ENCODE assay signal across 21 cellular contexts in genomic region chr2:11121099-11121822, GRCh38. TPM values are rescaled to one million over a fixed set of nuclear protein-coding genes. Genes with fewer than 3 reads are reported as not detected.
DNase-seq lines count a peak whose midpoint lies in the region; ATAC-seq, FAIRE-seq and TF ChIP-seq lines count a peak whose summit lies in the region.
"Had no signal": no experiment of that assay in that cellular context is flagged by ENCODE, and none has a peak within 500 bp of the region (broad histone marks: within the 10 kb centered on the region; RNA-seq: fewer than 3 reads in every experiment).

No MANE protein-coding gene starts in this region.

- WGBS in K562 (ENCODE audit: insufficient coverage, low coverage, missing lambda C conversion rate) = 29% methylated on average over 8 of the region's 8 CpGs
- 34% methylated on average over 8 of the region's 8 CpGs for WGBS in HepG2 (ENCODE audit: low lambda C conversion rate)

- H3K9ac ChIP-seq in K562 (ENCODE audit: insufficient read depth in 1 of 2, low read depth in 2 of 2, low read length in 2 of 2) (peak overlapping the region in 1 of 2 experiments; percentile 1; a peak in 1 of 4 replicates), HepG2 (ENCODE audit: insufficient read depth, low read depth, low read length) (no peak overlapping the region)

- no peaks in the 10 kb centered on the region; the same call in 1 of the 2 replicates for H3K4me1 ChIP-seq in GM23338 (ENCODE audit: insufficient read depth)
- peaks cover 5 to 14% of the 10 kb centered on the region in 2 experiments; a peak in 3 of 5 replicates for H3K4me1 ChIP-seq in K562 (replicated peaks in 1 of 2; ENCODE audit: control insufficient read depth in 2 of 2, insufficient read depth in 2 of 2, low read length in 2 of 2)
- peaks cover 7% of the 10 kb centered on the region for H3K4me1 ChIP-seq in HepG2 (ENCODE audit: insufficient read depth, low read length)
- H3K4me1 ChIP-seq: heart left ventricle, prostate gland had no signal

- H3K9me3 ChIP-seq in K562 (replicated peaks; ENCODE audit: control insufficient read depth, insufficient read depth, low read depth, low read length) (no peaks in the 10 kb centered on the region), HepG2 (ENCODE audit: low read length) (no peaks in the 10 kb centered on the region)
- H3K9me3 ChIP-seq: heart left ventricle, prostate gland, stomach had no signal

- H3K27me3 Mint-ChIP-seq in GM23338 (ENCODE audit: insufficient read depth, low read depth, poor library complexity) = peaks cover 16% of the 10 kb centered on the region
- H3K27me3 Mint-ChIP-seq: CD4-positive, alpha-beta T cell had no signal

- no peak overlapping the region for H3K4me3 Mint-ChIP-seq in GM23338
- H3K4me3 Mint-ChIP-seq: CD4-positive, alpha-beta T cell had no signal

- H3K27ac Mint-ChIP-seq in GM23338 = no peak overlapping the region; the same call in none of the 2 replicates
- H3K27ac Mint-ChIP-seq: CD4-positive, alpha-beta T cell had no signal

- TF ChIP-seq RAD21 in K562 (CRISPR knock-in tag; conservative IDR thresholded peaks at IDR 0.05 in 1 of 2, IDR thresholded peaks at IDR 0.05 in 1 of 2) (no peak), HepG2 (CRISPR knock-in tag; IDR thresholded peaks at IDR 0.05) (no peak)

- BruUV-seq in K562 (replicated peaks; lab: Mats Ljungman, UMichigan) = no TSS peak
- no TSS peak for BruUV-seq in HepG2 (replicated peaks; lab: Mats Ljungman, UMichigan)

- H3K79me2 ChIP-seq in GM23338 (replicated peaks; ENCODE audit: insufficient read depth) (no peaks in the 10 kb centered on the region), K562 (ENCODE audit: control insufficient read depth, insufficient read depth, low read length) (no peaks in the 10 kb centered on the region), HepG2 (ENCODE audit: insufficient read depth, low read length) (no peaks in the 10 kb centered on the region)

- H3K9me2 ChIP-seq in GM23338 (ENCODE audit: insufficient read depth) = no peaks in the 10 kb centered on the region

- H3K9me1 ChIP-seq in K562 (ENCODE audit: control insufficient read depth, insufficient read depth, low read length) = no peaks in the 10 kb centered on the region

- CTCF ChIA-PET in K562 (lab: Yijun Ruan, JAX; ENCODE audit: low intra/inter-chr PET ratio) = no interaction called here
- CTCF ChIA-PET in HepG2 (lab: Yijun Ruan, JAX; ENCODE audit: low intra/inter-chr PET ratio, low total read pairs) = interaction anchor here (0.9 kb wide), 1 partner anchor 289 kb away, joined by 3 read pairs; no protein-coding TSS in a partner anchor

- H3K4me3 ChIP-seq in GM23338 (no peak overlapping the region), K562 (no peak overlapping the region), HepG2 (replicated peaks in 1 of 3; ENCODE audit: insufficient read depth in 1 of 3, low read depth in 2 of 3, low read length in 3 of 3) (no peak overlapping the region; a peak in 1 of 6 replicates)
- H3K4me3 ChIP-seq: coronary artery, heart left ventricle, prostate gland had no signal

- POLR2A ChIA-PET in K562 (lab: Yijun Ruan, JAX) (interaction anchor here (0.6 to 0.7 kb wide), 2 partner anchors 371 to 460 kb away, joined by 3 read pairs; no protein-coding TSS in a partner anchor), HepG2 (lab: Yijun Ruan, JAX) (interaction anchor here (0.8 kb wide), 1 partner anchor 12 kb away, joined by 3 read pairs; a partner anchor contains a TSS)

- H3K9me3 Mint-ChIP-seq in GM23338 = no peaks in the 10 kb centered on the region
- H3K9me3 Mint-ChIP-seq: CD4-positive, alpha-beta T cell had no signal

- ATAC-seq in GM23338 = peak; percentile 22
- ATAC-seq in K562 = peak; percentile 74
- no peak for ATAC-seq in HepG2
- no peak for ATAC-seq in GM18519 (IDR thresholded peaks at IDR 0.05; ENCODE audit: low FRiP score, unreplicated experiment)
- ATAC-seq in GM18498 (IDR thresholded peaks at IDR 0.05; ENCODE audit: unreplicated experiment) = no peak
- ATAC-seq: heart left ventricle, left colon had no signal

- TF ChIP-seq POLR2A in K562 (conservative IDR thresholded peaks at IDR 0.05) (no peak), HepG2 (IDR thresholded peaks at IDR 0.05; ENCODE audit: insufficient read depth in 1 of 2, low read depth in 2 of 2, low read length in 2 of 2) (no peak)

- no peaks in the 10 kb centered on the region for H4K20me1 ChIP-seq in GM23338 (replicated peaks; ENCODE audit: insufficient read depth)
- no peaks in the 10 kb centered on the region; the same call in 1 of the 2 replicates for H4K20me1 ChIP-seq in K562 (replicated peaks; ENCODE audit: control insufficient read depth, insufficient read depth, low read length)
- H4K20me1 ChIP-seq in HepG2 (ENCODE audit: insufficient read depth, low read length) = no peaks in the 10 kb centered on the region

- FAIRE-seq in K562 (lab: Jason Lieb, UNC) (no peak), HepG2 (lab: Jason Lieb, UNC) (no peak)
- FAIRE-seq: GM12892 had no signal

- H3K4me1 Mint-ChIP-seq in GM23338 = peaks cover 12% of the 10 kb centered on the region

- H3K36me3 ChIP-seq in GM23338 (ENCODE audit: insufficient read depth) (no peaks in the 10 kb centered on the region), K562 (ENCODE audit: control insufficient read depth, insufficient read depth, low read length) (no peaks in the 10 kb centered on the region), HepG2 (replicated peaks in 1 of 2; ENCODE audit: control insufficient read depth in 1 of 2, insufficient read depth in 2 of 2, low read length in 2 of 2) (no peaks in the 10 kb centered on the region)
- H3K36me3 ChIP-seq: heart left ventricle, prostate gland, stomach had no signal

- TF ChIP-seq EP300 in K562 (IDR thresholded peaks at IDR 0.05; ENCODE audit: low read length) (no peak), HepG2 (IDR thresholded peaks at IDR 0.05; ENCODE audit: low read depth in 2 of 2, low read length in 2 of 2) (no peak), HepG2 (CRISPR knock-in tag; IDR thresholded peaks at IDR 0.05; ENCODE audit: borderline replicate concordance) (no peak)

- H3K4me2 ChIP-seq in GM23338 = 0 out of 2 replicates have a peak overlapping the region, but pooled peaks have one; percentile 20
- no peak overlapping the region; the same call in 1 of the 2 replicates for H3K4me2 ChIP-seq in K562 (ENCODE audit: insufficient read depth, low read length)
- H3K4me2 ChIP-seq in HepG2 (ENCODE audit: low read depth, low read length) = peak overlapping the region; percentile 16; the same call in 1 of the 2 replicates

- H2AFZ ChIP-seq in GM23338 (peak overlapping the region; percentile 32; the same call in 1 of the 2 replicates), K562 (ENCODE audit: low read depth, low read length) (peak overlapping the region; percentile 44; the same call in 1 of the 2 replicates), HepG2 (ENCODE audit: low read length) (no peak overlapping the region)

- H3K27me3 ChIP-seq in GM23338 (ENCODE audit: insufficient read depth) (no peaks in the 10 kb centered on the region), K562 (ENCODE audit: control insufficient read depth in 2 of 2, insufficient read depth in 2 of 2, low read length in 2 of 2) (peaks cover 7 to 59% of the 10 kb centered on the region in 2 experiments; a peak in 4 of 5 replicates), HepG2 (ENCODE audit: control insufficient read depth in 1 of 2, insufficient read depth in 2 of 2, low read length in 2 of 2) (peaks cover 22 to 85% of the 10 kb centered on the region in 2 experiments)

- H3K36me3 Mint-ChIP-seq in GM23338 (ENCODE audit: low read depth) = no peaks in the 10 kb centered on the region
- H3K36me3 Mint-ChIP-seq: naive B cell had no signal

- H3K27ac ChIP-seq in GM23338 (ENCODE audit: low read depth) (no peak overlapping the region), K562 (ENCODE audit: extremely low read depth, low read depth, low read length) (no peak overlapping the region), HepG2 (ENCODE audit: extremely low read length, insufficient read depth, low read length) (no peak overlapping the region)
- H3K27ac ChIP-seq: coronary artery, heart left ventricle, prostate gland, stomach had no signal

- intact Hi-C loops in K562 (cut with micrococcal nuclease) (loop anchor here (10.0 kb wide), 1 partner anchor 146 kb away; no protein-coding TSS in a partner anchor), HepG2 (cut with micrococcal nuclease; ENCODE audit: unreplicated experiment) (loop anchor here (10.0 kb wide), 1 partner anchor 206 kb away; the partner anchor contains the start of gene KCNF1)

- H3F3A ChIP-seq in GM23338 (replicated peaks; ENCODE audit: low read depth) = no peaks in the 10 kb centered on the region

- DNase-seq in COLO668 (lab: John Stamatoyannopoulos, UW; ENCODE audit: unreplicated experiment) (peak; percentile 21), GM23338 (ENCODE audit: low spot score) (peak; percentile 24), K562 (ENCODE audit: extremely low read depth in 1 of 4, low spot score in 3 of 4) (no peak), HepG2 (ENCODE audit: low spot score) (no peak), globus pallidus (ENCODE audit: low spot score) (no peak)
- DNase-seq in activated CD4-positive, CD25-positive, alpha-beta regulatory T cell (lab: John Stamatoyannopoulos, UW) = no peak
- DNase-seq: activated CD4-positive, alpha-beta T cell treated with anti-CD3 and anti-CD28 coated beads, Interleukin-2, amount 50 U/mL, for 4 hours; amniotic stem cell; CD4-positive, alpha-beta T cell; erythroblast; heart left ventricle; left colon; naive B cell; SIG-M5; stomach; T1000 had no signal

- TF ChIP-seq CTCF in GM23338 (conservative IDR thresholded peaks at IDR 0.05; ENCODE audit: low read depth in 2 of 2) = no peak
- TF ChIP-seq CTCF in K562 (IDR thresholded peaks at IDR 0.05 in 2 of 3, conservative IDR thresholded peaks at IDR 0.05 in 1 of 3; ENCODE audit: insufficient read depth in 2 of 3, low read depth in 1 of 3, low read length in 3 of 3) = no peak
- TF ChIP-seq CTCF in HepG2 (CRISPR knock-in tag; IDR thresholded peaks at IDR 0.05) = no peak

- in situ Hi-C loops in K562 (cut with MboI) = loop anchor here (5.0 kb wide), 1 partner anchor 284 kb away; no protein-coding TSS in a partner anchor
- in situ Hi-C loops in HepG2 (cut with HindIII; ENCODE audit: extremely low pct_ligation_motif_present, low pct_unique_long_range_greater_than_20kb) = loop anchor here (5.0 to 10.0 kb wide), 2 partner anchors 216 to 284 kb away; no protein-coding TSS in a partner anchor

RNA-seq across cellular contexts. Expression of gene SLC66A3, which starts 34.0 kb away (rescaled TPM):
- 16.5 and 18.4 TPM in 2 replicates for total RNA-seq in GM23338 (2014; rRNA removed; shearing (Covaris generic))
- polyA plus RNA-seq in GM23338 (2016; fragmentation: Nextera tagmentation; extraction: Ambion mirVana) (13.7 TPM in 2 replicates), K562 (2011; rRNA removed) (29.9 and 30.0 TPM in 2 replicates), K562 (2014; fragmentation: Illumina TruSeq; extraction: Trizol) (10.0 and 11.2 TPM in 2 replicates), K562 (2014; fragmentation: Nextera tagmentation; extraction: Ambion mirVana) (1 to 10 TPM; 2.8 to 3.0 TPM), K562 (2014; rRNA removed) (13.9 and 15.2 TPM in 2 replicates), HepG2 (2011; rRNA removed) (3.7 and 5.0 TPM in 2 replicates)
- 12.5 and 29.6 TPM in 2 replicates for total RNA-seq in K562 (2011; cell fraction: chromatin; rRNA removed; ENCODE audit: low replicate concordance)
- 17.5 and 21.2 TPM in 2 replicates for total RNA-seq in K562 (2011; cell fraction: nucleolus; rRNA removed)
- 21.6 and 24.4 TPM in 2 replicates for total RNA-seq in K562 (2011; cell fraction: nucleoplasm; rRNA removed)
- total RNA-seq in K562 (2014; rRNA removed) (8.0 and 15.7 TPM in 2 replicates), K562 (2014; rRNA removed; fragmentation: Illumina TruSeq; extraction: Trizol) (9.1 and 9.8 TPM in 2 replicates), K562 (2015; rRNA removed; fragmentation: Illumina TruSeq; extraction: Trizol) (6.6 and 7.6 TPM in 2 replicates), K562 (2021) (7.4 and 8.2 TPM in 2 replicates), HepG2 (2016; rRNA removed; fragmentation: Illumina TruSeq; extraction: Trizol) (1.5 and 2.2 TPM in 2 replicates)
- polyA plus RNA-seq in K562 (2011; cell fraction: cytosol; rRNA removed) = 30.8 and 50.1 TPM in 2 replicates
- 12.1 and 16.7 TPM in 2 replicates for polyA plus RNA-seq in K562 (2011; cell fraction: nucleus; rRNA removed)
- polyA plus RNA-seq in K562 (2012) = 8.3 and 13.0 TPM in 2 replicates
- 14.2 and 19.1 TPM in 2 replicates for polyA minus RNA-seq in K562 (2011; rRNA and poly(A)+ RNA removed)
- polyA minus RNA-seq in K562 (2011; cell fraction: cytosol; rRNA and poly(A)+ RNA removed) = 8.8 and 13.7 TPM in 2 replicates
- 6.9 and 10.1 TPM in 2 replicates for polyA minus RNA-seq in K562 (2011; cell fraction: nucleus; rRNA and poly(A)+ RNA removed)
- 0.71 and 1.4 TPM in 2 replicates for total RNA-seq in HepG2 (2016; cell fraction: cytosol; rRNA removed; fragmentation: Illumina TruSeq; extraction: Trizol; ENCODE audit: low read depth)
- 1.8 TPM in 2 replicates for total RNA-seq in HepG2 (2016; cell fraction: insoluble cytoplasmic fraction; rRNA removed; fragmentation: Illumina TruSeq; extraction: Trizol)
- 2.2 and 2.8 TPM in 2 replicates for total RNA-seq in HepG2 (2016; cell fraction: membrane; rRNA removed; fragmentation: Illumina TruSeq; extraction: Trizol)
- total RNA-seq in HepG2 (2016; cell fraction: nucleus; rRNA removed; fragmentation: Illumina TruSeq; extraction: Trizol) = 1.3 and 2.1 TPM in 2 replicates
- 3.7 and 4.6 TPM in 2 replicates for polyA plus RNA-seq in HepG2 (2011; cell fraction: cytosol; rRNA removed)
- polyA plus RNA-seq in HepG2 (2011; cell fraction: nucleus; rRNA removed) = 1.2 and 1.6 TPM in 2 replicates
- polyA plus RNA-seq in HepG2 (2012) = 2.1 and 2.2 TPM in 2 replicates
- 1.4 and 2.5 TPM in 2 replicates for polyA plus RNA-seq in HepG2 (2016; cell fraction: cytosol; fragmentation: Illumina TruSeq; extraction: Trizol; ENCODE audit: low read depth)
- polyA plus RNA-seq in HepG2 (2016; cell fraction: insoluble cytoplasmic fraction; fragmentation: Illumina TruSeq; extraction: Trizol; ENCODE audit: low read depth) = 1.7 TPM in 2 replicates
- polyA plus RNA-seq in HepG2 (2016; cell fraction: membrane; fragmentation: Illumina TruSeq; extraction: Trizol; ENCODE audit: low read depth) = 2.2 and 2.4 TPM in 2 replicates
- polyA plus RNA-seq in HepG2 (2016; cell fraction: nucleus; fragmentation: Illumina TruSeq; extraction: Trizol; ENCODE audit: insufficient read depth, low read depth) = 1.5 and 3.4 TPM in 2 replicates
- 11.8 and 11.9 TPM in 2 replicates for polyA minus RNA-seq in HepG2 (2011; rRNA and poly(A)+ RNA removed; ENCODE audit: low replicate concordance)
- 1.6 and 1.7 TPM in 2 replicates for polyA minus RNA-seq in HepG2 (2011; cell fraction: cytosol; rRNA and poly(A)+ RNA removed)
- 0.90 and 2.4 TPM in 2 replicates for polyA minus RNA-seq in HepG2 (2011; cell fraction: nucleus; rRNA and poly(A)+ RNA removed)

Comparison
In these comparisons a context has a peak if more than half of its experiments do, and no peak if none do; other contexts are left out.
1. DNase-seq: peak in COLO668 (single experiment) and GM23338 (single experiment); none in K562 (0 of 4), HepG2 (single experiment), activated CD4-positive, CD25-positive, alpha-beta regulatory T cell (0 of 4) and globus pallidus (single experiment).
2. ATAC-seq: peak in GM23338 (single experiment) and K562 (single experiment); none in HepG2 (single experiment), GM18519 (single experiment) and GM18498 (single experiment).